ENCODE assay signal across 8 cellular contexts in genomic region chr6:16669227-16669626, GRCh38.
A peak's percentile ranks its signal among the peaks of the same experiment; 100 is the strongest.
DNase-seq lines count a peak whose midpoint lies in the region; ATAC-seq and TF ChIP-seq lines count a peak whose summit lies in the region.

No MANE protein-coding gene starts in this region.

- H3K9me3 ChIP-seq in tibial nerve: no peaks in the 10 kb centered on the region

- no peak overlapping the region for H3K4me3 Mint-ChIP-seq in WTC11
- no peak overlapping the region for H3K4me3 Mint-ChIP-seq in dendritic cell treated with granulocyte-macrophage colony-stimulating factor and Interleukin-4, amounts not matched to agents 40 ng/mL and 50 ng/mL, for 4 days

- H3K27ac Mint-ChIP-seq in WTC11: no peak overlapping the region
- H3K27ac Mint-ChIP-seq in dendritic cell treated with granulocyte-macrophage colony-stimulating factor and Interleukin-4, amounts not matched to agents 40 ng/mL and 50 ng/mL, for 4 days: peak overlapping the region; percentile 44

- ATAC-seq in HG02798 (IDR thresholded peaks at IDR 0.05; ENCODE audit: poor library complexity, unreplicated experiment): peak; percentile 36
- no peak for ATAC-seq in WTC11
- ATAC-seq in GM18907 (IDR thresholded peaks at IDR 0.05; ENCODE audit: unreplicated experiment): no peak

- TF ChIP-seq POLR2A in tibial nerve (IDR thresholded peaks at IDR 0.05): no peak

- WGBS in tibial nerve, 2 donors: 69 to 90% methylated on average over 3 of the region's 3 CpGs

- no peaks in the 10 kb centered on the region for H3K36me3 ChIP-seq in tibial nerve

- intact Hi-C loops in dendritic cell treated with granulocyte-macrophage colony-stimulating factor and Interleukin-4, amounts not matched to agents 40 ng/mL and 50 ng/mL, for 4 days (cut with micrococcal nuclease): no loop called here

- CTCF ChIA-PET in WTC11 (lab: Charles Lee): no interaction called here

- no peak for TF ChIP-seq EP300 in tibial nerve (IDR thresholded peaks at IDR 0.05)

- TF ChIP-seq CTCF in WTC11 (IDR thresholded peaks at IDR 0.05) (no peak), tibial nerve (IDR thresholded peaks at IDR 0.05) (no peak)

- no peaks in the 10 kb centered on the region for H3K9me3 Mint-ChIP-seq in WTC11
- H3K9me3 Mint-ChIP-seq in dendritic cell treated with granulocyte-macrophage colony-stimulating factor and Interleukin-4, amounts not matched to agents 40 ng/mL and 50 ng/mL, for 4 days: no peaks in the 10 kb centered on the region

- DNase-seq in WTC11 (ENCODE audit: low spot score): no peak
- DNase-seq in stimulated activated CD8-positive, alpha-beta memory T cell treated with anti-CD3 and anti-CD28 coated beads, Interleukin-15, amount 100 ng/mL, for 1 hour (ENCODE audit: low read depth): peak; percentile 51
- no peak for DNase-seq in SHP77 (lab: John Stamatoyannopoulos, UW)
- DNase-seq in COLO668 (lab: John Stamatoyannopoulos, UW; ENCODE audit: unreplicated experiment): no peak
- no peak for DNase-seq in tibial nerve (ENCODE audit: low spot score in 2 of 2)

- H3K4me1 ChIP-seq in tibial nerve: peaks cover 0 to 29% (median 11%) of the 10 kb centered on the region in 4 donors

- H3K27me3 ChIP-seq in tibial nerve: no peaks in the 10 kb centered on the region

- no peak overlapping the region for H3K4me3 ChIP-seq in tibial nerve

- H3K36me3 Mint-ChIP-seq in WTC11: no peaks in the 10 kb centered on the region
- H3K36me3 Mint-ChIP-seq in dendritic cell treated with granulocyte-macrophage colony-stimulating factor and Interleukin-4, amounts not matched to agents 40 ng/mL and 50 ng/mL, for 4 days (ENCODE audit: low read depth): peaks cover 33% of the 10 kb centered on the region

- H3K27ac ChIP-seq in tibial nerve: no peak overlapping the region

- POLR2A ChIA-PET in WTC11 (lab: Charles Lee): no interaction called here

- H3K4me1 Mint-ChIP-seq in WTC11: peaks cover 26% of the 10 kb centered on the region
- H3K4me1 Mint-ChIP-seq in dendritic cell treated with granulocyte-macrophage colony-stimulating factor and Interleukin-4, amounts not matched to agents 40 ng/mL and 50 ng/mL, for 4 days (ENCODE audit: low read depth): peaks cover 79% of the 10 kb centered on the region

- H3K27me3 Mint-ChIP-seq in WTC11 (ENCODE audit: low read depth): no peaks in the 10 kb centered on the region
- H3K27me3 Mint-ChIP-seq in dendritic cell treated with granulocyte-macrophage colony-stimulating factor and Interleukin-4, amounts not matched to agents 40 ng/mL and 50 ng/mL, for 4 days: no peaks in the 10 kb centered on the region

TF ChIP-seq in WTC11, 78 proteins besides CTCF, POLR2A, EP300 and RAD21:
- TF ChIP-seq ZNF232 (CRISPR knock-in tag; IDR thresholded peaks at IDR 0.05) (no peak), GABPB1 (CRISPR knock-in tag; IDR thresholded peaks at IDR 0.05) (0 out of 2 replicates have a peak, but pooled peaks have one; percentile 37)
